In genomic region chr10:70594161-70594560, GRCh38 we compare ENCODE assay signal across 1 cellular context.
TF ChIP-seq lines count a peak whose summit lies in the region.

No MANE protein-coding gene starts in this region.

TF ChIP-seq in GM12878, 131 proteins besides CTCF, POLR2A, EP300 and RAD21 (continued from another document):
- TF ChIP-seq PBX3 (IDR thresholded peaks at IDR 0.05; ENCODE audit: insufficient replicate concordance, low read depth, low read length) (no peak), MEF2B (IDR thresholded peaks at IDR 0.05; ENCODE audit: partially characterized antibody, poor library complexity, severe bottlenecking) (no peak), BHLHE40 (IDR thresholded peaks at IDR 0.05; ENCODE audit: borderline replicate concordance in 1 of 2, low read depth in 2 of 2, low read length in 1 of 2) (no peak), RAD51 (IDR thresholded peaks at IDR 0.05) (no peak), NBN (IDR thresholded peaks at IDR 0.05) (no peak), PML (IDR thresholded peaks at IDR 0.05; ENCODE audit: low read length) (no peak), MYC (IDR thresholded peaks at IDR 0.05; ENCODE audit: insufficient read depth, insufficient read length, insufficient replicate concordance, low read length, severe bottlenecking) (no peak), NFYA (IDR thresholded peaks at IDR 0.05; ENCODE audit: borderline replicate concordance, low read depth, low read length) (no peak), ZNF24 (IDR thresholded peaks at IDR 0.05) (no peak), SREBF1 (IDR thresholded peaks at IDR 0.05; ENCODE audit: low read length) (no peak)
